Comparison of ENCODE assay signal across 8 cellular contexts in the genomic region with DNA sequence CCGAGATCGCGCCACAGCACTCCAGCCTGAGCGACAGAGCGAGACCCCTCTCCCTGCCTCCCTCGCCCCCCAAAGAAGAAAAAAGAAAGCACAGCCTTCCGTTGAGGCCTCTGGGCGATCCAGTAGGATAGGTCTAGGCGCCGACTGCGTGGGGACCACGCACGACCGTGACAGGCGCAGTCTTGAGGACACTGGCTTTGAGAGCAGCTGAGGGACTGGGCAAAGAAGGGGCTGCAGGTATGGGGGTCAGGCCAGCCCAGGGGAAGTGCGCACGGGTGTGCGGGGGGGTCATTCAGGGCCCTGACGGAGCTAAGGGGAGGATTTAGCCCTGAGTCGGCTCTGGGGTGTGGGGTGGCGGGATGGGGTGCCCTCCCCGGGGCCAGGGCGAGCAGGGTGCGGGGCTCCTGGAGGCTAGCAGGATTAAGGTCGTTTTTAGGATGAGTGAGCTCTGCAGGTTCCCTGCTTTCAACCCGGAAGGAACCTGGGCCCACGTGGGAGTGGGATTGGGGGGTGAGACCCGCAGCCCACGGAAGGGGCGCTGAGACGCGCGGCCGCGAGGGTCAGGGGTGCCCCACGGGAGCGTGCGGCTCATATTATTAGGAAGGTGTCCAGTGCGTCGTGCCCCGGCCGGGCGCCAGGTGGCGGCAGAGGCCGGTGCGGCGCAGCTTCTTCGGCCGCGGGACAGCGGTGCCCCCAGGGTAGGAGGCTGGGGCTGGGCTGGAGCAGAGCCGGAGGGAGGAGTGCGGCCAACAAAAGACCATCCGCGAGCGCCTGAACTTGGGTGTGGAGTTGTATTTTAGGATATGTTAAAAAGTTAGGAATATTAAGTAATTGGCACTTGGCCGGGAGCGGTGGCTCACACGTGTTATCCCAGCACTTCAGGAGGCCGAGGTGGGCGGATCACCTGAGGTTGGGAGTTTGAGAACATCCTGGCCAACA. TPM values are rescaled to one million over a fixed set of nuclear protein-coding genes. Genes with fewer than 3 reads are reported as not detected.
DNase-seq lines count a peak whose midpoint lies in the region; ATAC-seq and TF ChIP-seq lines count a peak whose summit lies in the region.

No MANE protein-coding gene starts in this region.

- H3K27ac ChIP-seq in neural progenitor cell, result no peak overlapping the region
- no peak overlapping the region for H3K27ac ChIP-seq in aorta (ENCODE audit: low read depth in 1 of 2, low read length in 2 of 2)

- peaks cover 10% of the 10 kb centered on the region for H3K27me3 ChIP-seq in neural progenitor cell
- H3K27me3 ChIP-seq in aorta (ENCODE audit: control insufficient read depth in 1 of 2, insufficient read depth in 2 of 2, low read length in 1 of 2), result no peaks in the 10 kb centered on the region

- WGBS in aorta, 2 donors, result 20 to 26% methylated on average over 60 to 61 of the region's 61 CpGs

- no peak overlapping the region for H3K27ac Mint-ChIP-seq in neural progenitor cell

- peak overlapping the region; percentile 34 to 42 for H3K4me3 ChIP-seq in foreskin fibroblast (ENCODE audit: low read depth in 1 of 2, low read length in 2 of 2)
- H3K4me3 ChIP-seq in neural progenitor cell, result peak overlapping the region; percentile 42
- H3K4me3 ChIP-seq in aorta (ENCODE audit: low read length in 2 of 2), result no peak overlapping the region

- H3K36me3 ChIP-seq in neural progenitor cell, result no peaks in the 10 kb centered on the region
- no peaks in the 10 kb centered on the region for H3K36me3 ChIP-seq in aorta (ENCODE audit: control insufficient read depth in 1 of 2, insufficient read depth in 2 of 2, low read length in 1 of 2)

- H3K9ac ChIP-seq in neural progenitor cell, result no peak overlapping the region

- H3F3A ChIP-seq in neural progenitor cell (ENCODE audit: low read depth), result no peaks in the 10 kb centered on the region

- H3K27me3 Mint-ChIP-seq in neural progenitor cell (ENCODE audit: insufficient read depth, low read depth), result peaks cover 7% of the 10 kb centered on the region

- DNase-seq in DMS153 (lab: John Stamatoyannopoulos, UW) (peak; percentile 9), OCI-M1 (lab: John Stamatoyannopoulos, UW) (peak; percentile 76), foreskin fibroblast (peak; percentile 39 to 84), neural progenitor cell (ENCODE audit: low spot score) (peak; percentile 70), aorta (peak; percentile 67 to 91)
- peak; percentile 24 for DNase-seq in activated T-helper 9 cell treated with anti-CD3 and anti-CD28 coated beads, Interleukin-2, amount 50 U/mL, for 16 hours (ENCODE audit: low read depth)

- H3K79me2 ChIP-seq in neural progenitor cell (ENCODE audit: low read depth), result no peaks in the 10 kb centered on the region

- no peaks in the 10 kb centered on the region for H4K20me1 ChIP-seq in neural progenitor cell (ENCODE audit: low read depth)

- H3K36me3 Mint-ChIP-seq in neural progenitor cell, result no peaks in the 10 kb centered on the region

- intact Hi-C loops in aorta (cut with DNase I), result loop anchor here (2.0 to 10.0 kb wide), 6 partner anchors 73 to 181 kb away; no protein-coding TSS in a partner anchor

- peak overlapping the region; percentile 74 for H3K4me2 ChIP-seq in neural progenitor cell

- no peaks in the 10 kb centered on the region for H3K4me1 ChIP-seq in neural progenitor cell
- no peaks in the 10 kb centered on the region for H3K4me1 ChIP-seq in aorta (ENCODE audit: control insufficient read depth in 1 of 2, insufficient read depth in 2 of 2, low read length in 2 of 2)

- H3K9me3 Mint-ChIP-seq in neural progenitor cell, result peaks cover 12% of the 10 kb centered on the region

- ATAC-seq in GM19463 (IDR thresholded peaks at IDR 0.05; ENCODE audit: unreplicated experiment) (peak; percentile 96), HG03460 (IDR thresholded peaks at IDR 0.05; ENCODE audit: unreplicated experiment) (peak; percentile 98), aorta (ENCODE audit: low FRiP score) (peak; percentile 92)

- H3K4me3 Mint-ChIP-seq in neural progenitor cell, result peak overlapping the region; percentile 74

- TF ChIP-seq CTCF in foreskin fibroblast (IDR thresholded peaks at IDR 0.05; ENCODE audit: low read depth, low read length) (peak; percentile 92), neural progenitor cell (IDR thresholded peaks at IDR 0.05) (peak; percentile 93)

- H3K9me3 ChIP-seq in neural progenitor cell (ENCODE audit: low read depth) (no peaks in the 10 kb centered on the region), aorta (ENCODE audit: control insufficient read depth, low read length) (no peaks in the 10 kb centered on the region)

- H2AFZ ChIP-seq in neural progenitor cell (replicated peaks), result peak overlapping the region; percentile 84

- H3K4me1 Mint-ChIP-seq in neural progenitor cell, result peaks cover 5% of the 10 kb centered on the region

RNA-seq across cellular contexts. Expression of gene ZNF236, which starts 20.5 kb away (rescaled TPM):
- total RNA-seq in neural progenitor cell (ENCODE audit: low replicate concordance) (11.5 and 14.3 TPM in 2 replicates), aorta (10 to 100 TPM; 17.2 to 23.6 TPM)
- 1 to 10 TPM in 1 of 2 donors, under 1 TPM in 1; 0.38 to 2.9 TPM for polyA plus RNA-seq in aorta

Comparison
In these comparisons a context has a peak if more than half of its experiments do, and no peak if none do; other contexts are left out.
1. DNase-seq: peak in every context shown above with its lines; median percentile 79 in aorta; 76 in OCI-M1; 70 in neural progenitor cell; 62 in foreskin fibroblast; 24 in activated T-helper 9 cell treated with anti-CD3 and anti-CD28 coated beads, Interleukin-2, amount 50 U/mL, for 16 hours; 9 in DMS153.
2. H3K4me3 ChIP-seq: peak in foreskin fibroblast (2 of 2) and neural progenitor cell (single experiment); none in aorta (0 of 2).
3. Peak in every context shown above with its lines, with median percentiles within 50 percentile points of each other: ATAC-seq.